In the genomic region with DNA sequence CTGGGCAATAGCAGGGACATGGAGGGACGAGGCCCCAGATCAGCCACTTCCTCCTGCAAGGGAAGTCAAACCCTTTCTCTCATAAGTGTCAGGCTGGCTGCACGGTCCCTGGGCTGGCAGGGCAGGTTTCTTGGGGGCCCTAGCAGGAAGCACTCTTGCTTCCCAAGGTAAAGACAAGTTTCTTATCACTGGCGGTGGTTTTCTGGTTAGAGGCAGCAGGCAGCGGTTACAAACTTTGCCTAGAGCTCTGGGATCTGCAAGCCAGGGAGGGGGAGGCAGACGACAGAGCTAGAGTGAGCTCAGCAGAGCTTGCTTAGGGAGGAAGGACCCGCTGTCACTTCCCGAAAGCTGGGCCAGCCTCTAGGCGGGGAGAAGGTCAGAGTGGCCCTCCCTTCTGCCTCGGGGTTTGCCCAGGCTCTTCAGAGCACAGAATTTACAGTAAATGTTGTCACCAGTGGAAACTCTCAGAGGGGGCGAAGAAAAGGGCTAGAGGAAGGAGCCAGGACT, we compare ENCODE assay signal across 8 cellular contexts. TPM values are rescaled to one million over a fixed set of nuclear protein-coding genes. Genes with fewer than 3 reads are reported as not detected.
DNase-seq lines count a peak whose midpoint lies in the region; ATAC-seq and TF ChIP-seq lines count a peak whose summit lies in the region.

No MANE protein-coding gene starts in this region.

- ATAC-seq in left colon (peak; percentile 59), HG03139 (IDR thresholded peaks at IDR 0.05; ENCODE audit: unreplicated experiment) (no peak)

- no peaks in the 10 kb centered on the region for H3K27me3 ChIP-seq in GM06990 (replicated peaks; ENCODE audit: control insufficient read depth, insufficient read depth, low read length)
- no peaks in the 10 kb centered on the region for H3K27me3 ChIP-seq in H7 (ENCODE audit: control insufficient read depth, insufficient read depth, low read length)
- no peaks in the 10 kb centered on the region for H3K27me3 ChIP-seq in Peyer's patch

- H3K36me3 ChIP-seq in GM06990 (ENCODE audit: control insufficient read depth, insufficient read depth, low read length) (peaks cover 13% of the 10 kb centered on the region), H7 (replicated peaks; ENCODE audit: control insufficient read depth, insufficient read depth, low read length) (no peaks in the 10 kb centered on the region), Peyer's patch (no peaks in the 10 kb centered on the region)

- peak; percentile 69 for DNase-seq in GM06990 (ENCODE audit: extremely low read depth, insufficient read length)
- DNase-seq in H7, result peak; percentile 63
- DNase-seq in Peyer's patch, result peak in 2 of 3 donors; percentile 75 to 83
- DNase-seq in activated naive CD4-positive, alpha-beta T cell treated with anti-CD3 and anti-CD28 coated beads, Interleukin-2, amount 10 ng/mL, durations not matched to agents 7 days and 5 days, result peak; percentile 77
- peak; percentile 50 to 60 for DNase-seq in left colon
- DNase-seq in stimulated activated CD8-positive, alpha-beta memory T cell treated with anti-CD3 and anti-CD28 coated beads, Interleukin-12 subunit alpha, Interleukin-12 subunit beta, amount 100 ng/mL, for 24 hours (ENCODE audit: extremely low read depth), result peak; percentile 55
- no peak for DNase-seq in NCI-H1048 (lab: John Stamatoyannopoulos, UW)

- no peaks in the 10 kb centered on the region for H3K9me3 Mint-ChIP-seq in activated naive CD4-positive, alpha-beta T cell treated with anti-CD3 and anti-CD28 coated beads, Interleukin-2, amount 10 ng/mL, durations not matched to agents 7 days and 5 days

- H3K27me3 Mint-ChIP-seq in activated naive CD4-positive, alpha-beta T cell treated with anti-CD3 and anti-CD28 coated beads, Interleukin-2, amount 10 ng/mL, durations not matched to agents 7 days and 5 days, result no peaks in the 10 kb centered on the region

- TF ChIP-seq POLR2A in Peyer's patch (IDR thresholded peaks at IDR 0.05), result no peak

- H3K4me3 ChIP-seq in GM06990 (replicated peaks; ENCODE audit: low read depth, low read length), result peak overlapping the region; percentile 29; the same call in 1 of the 2 replicates
- no peak overlapping the region for H3K4me3 ChIP-seq in H7 (ENCODE audit: insufficient read depth, low read depth, low read length)
- H3K4me3 ChIP-seq in Peyer's patch, result peak overlapping the region in 1 of 4 donors; percentile 19

- H3K4me1 ChIP-seq in Peyer's patch, result peaks cover 0 to 24% (median 11%) of the 10 kb centered on the region in 4 donors

- CTCF ChIA-PET in activated naive CD4-positive, alpha-beta T cell treated with anti-CD3 and anti-CD28 coated beads, Interleukin-2, amount 10 ng/mL, durations not matched to agents 7 days and 5 days (lab: Charles Lee), result interaction anchor here (0.6 to 5.7 kb wide), 10 partner anchors 11 to 247 kb away, joined by 3 to 40 read pairs (median 5); partner anchors contain the start of gene BATF

- H3K36me3 Mint-ChIP-seq in activated naive CD4-positive, alpha-beta T cell treated with anti-CD3 and anti-CD28 coated beads, Interleukin-2, amount 10 ng/mL, durations not matched to agents 7 days and 5 days, result peaks cover 24% of the 10 kb centered on the region

- TF ChIP-seq CTCF in GM06990 (IDR thresholded peaks at IDR 0.05; ENCODE audit: insufficient read depth, low read length, poor library complexity, severe bottlenecking), result no peak
- TF ChIP-seq CTCF in Peyer's patch (IDR thresholded peaks at IDR 0.05), result no peak

- H3K4me1 Mint-ChIP-seq in activated naive CD4-positive, alpha-beta T cell treated with anti-CD3 and anti-CD28 coated beads, Interleukin-2, amount 10 ng/mL, durations not matched to agents 7 days and 5 days, result peaks cover 63% of the 10 kb centered on the region

- H3K9me3 ChIP-seq in Peyer's patch, result no peaks in the 10 kb centered on the region

- intact Hi-C loops in left colon (cut with DNase I, micrococcal nuclease), result no loop called here

- peak overlapping the region; percentile 96 for H3K27ac Mint-ChIP-seq in activated naive CD4-positive, alpha-beta T cell treated with anti-CD3 and anti-CD28 coated beads, Interleukin-2, amount 10 ng/mL, durations not matched to agents 7 days and 5 days

- peak overlapping the region; percentile 66 for H3K4me3 Mint-ChIP-seq in activated naive CD4-positive, alpha-beta T cell treated with anti-CD3 and anti-CD28 coated beads, Interleukin-2, amount 10 ng/mL, durations not matched to agents 7 days and 5 days

- H3K27ac ChIP-seq in Peyer's patch, result peak overlapping the region; percentile 68 to 77 (median 76)

RNA-seq across cellular contexts. Expression of gene BATF, which starts 20.4 kb away (rescaled TPM):
- total RNA-seq in H7 (2014; rRNA removed; shearing (Covaris generic)), result not detected in 2 replicates
- total RNA-seq in Peyer's patch, result 10 to 100 TPM in 1 of 4 donors, 1 to 10 TPM in 2, not detected in 1; 3.1 to 28.1 (median 5.9) TPM
- 1 to 10 TPM in 1 of 2 donors, under 1 TPM in 1; 0.67 to 1.3 TPM for total RNA-seq in left colon

RNA-seq across cellular contexts. Expression of gene FLVCR2, which starts 35.8 kb away (rescaled TPM):
- 2.7 and 4.6 TPM in 2 replicates for total RNA-seq in H7 (2014; rRNA removed; shearing (Covaris generic))
- total RNA-seq in Peyer's patch, result 100 to 1,000 TPM in 2 of 4 donors, 10 to 100 TPM in 2; 14.9 to 130 (median 98.8) TPM
- 10 to 100 TPM; 19.8 to 42.1 TPM for total RNA-seq in left colon
